Comparison of ENCODE assay signal across 14 cellular contexts in genomic region chr2:68216454-68217310, GRCh38. TPM values are rescaled to one million over a fixed set of nuclear protein-coding genes. Genes with fewer than 3 reads are reported as not detected.
DNase-seq lines count a peak whose midpoint lies in the region; ATAC-seq, FAIRE-seq and TF ChIP-seq lines count a peak whose summit lies in the region.
"Had no signal": no experiment of that assay in that cellular context is flagged by ENCODE, and none has a peak within 500 bp of the region (broad histone marks: within the 10 kb centered on the region; RNA-seq: fewer than 3 reads in every experiment).

No MANE protein-coding gene starts in this region.

- H3K4me3 ChIP-seq in pancreas, result no peak overlapping the region
- H3K4me3 ChIP-seq: heart left ventricle, lower lobe of right lung had no signal

- H3K27ac Mint-ChIP-seq in activated T-helper 17 cell treated with anti-CD3 and anti-CD28 coated beads, Interleukin-2, amount 50 U/mL, for 72 hours, result no peak overlapping the region
- no peak overlapping the region for H3K27ac Mint-ChIP-seq in activated CD4-positive, alpha-beta T cell treated with anti-CD3 and anti-CD28 coated beads, Interleukin-2, amount 10 ng/mL, durations not matched to agents 24 days and 14 days
- H3K27ac Mint-ChIP-seq: stimulated activated naive CD8-positive, alpha-beta T cell treated with anti-CD3 and anti-CD28 coated beads, Interleukin-15, amount 100 ng/mL, for 72 hours had no signal

- ATAC-seq in HG02610 (IDR thresholded peaks at IDR 0.05; ENCODE audit: unreplicated experiment) (peak; percentile 32), pancreas (no peak)
- ATAC-seq in activated T-helper 17 cell treated with anti-CD3 and anti-CD28 coated beads, Interleukin-2, amount 50 U/mL, for 72 hours (replicated peaks), result peak; percentile 18
- ATAC-seq: lower lobe of right lung; stimulated activated naive CD8-positive, alpha-beta T cell treated with anti-CD3 and anti-CD28 coated beads, Interleukin-15, amount 100 ng/mL, for 72 hours; T-cell had no signal

- in situ Hi-C loops in GM13976 (cut with MboI; ENCODE audit: low sequenced_read_pairs, unreplicated experiment), result no loop called here

- H3K4me1 ChIP-seq in pancreas, result peaks cover 17 to 29% (median 19%) of the 10 kb centered on the region in 3 donors

- H3K27ac ChIP-seq in pancreas, result no peak overlapping the region
- H3K27ac ChIP-seq: heart left ventricle, lower lobe of right lung had no signal

- DNase-seq in GM03348 (ENCODE audit: low spot score) (peak; percentile 19), pancreas (no peak), GM13976 (ENCODE audit: low spot score) (no peak), GM10248 (ENCODE audit: extremely low spot score) (no peak), hippocampal formation (lab: John Stamatoyannopoulos, UW) (no peak)
- no peak for DNase-seq in activated CD4-positive, alpha-beta T cell treated with anti-CD3 and anti-CD28 coated beads, Interleukin-2, amount 10 ng/mL, durations not matched to agents 24 days and 14 days
- DNase-seq: heart left ventricle; lower lobe of right lung; NCI-H1436; stimulated activated CD4-positive, alpha-beta T cell treated with anti-CD3 and anti-CD28 coated beads, Interleukin-4, amount 100 ng/mL, for 24 hours; stimulated activated naive CD8-positive, alpha-beta T cell treated with anti-CD3 and anti-CD28 coated beads, Interleukin-15, amount 100 ng/mL, for 72 hours; T-cell had no signal

- no peak for TF ChIP-seq CTCF in pancreas (IDR thresholded peaks at IDR 0.05)
- no peak for TF ChIP-seq CTCF in GM13976 (IDR thresholded peaks at IDR 0.05; ENCODE audit: borderline replicate concordance, control extremely low read depth, extremely low read depth, insufficient read depth, missing control alignments)
- no peak for TF ChIP-seq CTCF in GM10248 (IDR thresholded peaks at IDR 0.05; ENCODE audit: control extremely low read depth, extremely low read depth, low read depth, missing control alignments)

- peak overlapping the region; percentile 17 for H3K4me3 Mint-ChIP-seq in activated T-helper 17 cell treated with anti-CD3 and anti-CD28 coated beads, Interleukin-2, amount 50 U/mL, for 72 hours
- H3K4me3 Mint-ChIP-seq in activated CD4-positive, alpha-beta T cell treated with anti-CD3 and anti-CD28 coated beads, Interleukin-2, amount 10 ng/mL, durations not matched to agents 24 days and 14 days, result no peak overlapping the region
- H3K4me3 Mint-ChIP-seq: stimulated activated naive CD8-positive, alpha-beta T cell treated with anti-CD3 and anti-CD28 coated beads, Interleukin-15, amount 100 ng/mL, for 72 hours; T-cell had no signal

- CTCF ChIA-PET in GM10248 (lab: Yijun Ruan, JAX), result interaction anchor here (0.9 to 9.0 kb wide), 5 partner anchors 17 to 47 kb away, joined by 3 to 58 read pairs (median 3); no protein-coding TSS in a partner anchor

- peak; percentile 41 for FAIRE-seq in pancreas (lab: Jason Lieb, UNC)

- peaks cover 56% of the 10 kb centered on the region for H3K36me3 Mint-ChIP-seq in activated T-helper 17 cell treated with anti-CD3 and anti-CD28 coated beads, Interleukin-2, amount 50 U/mL, for 72 hours (ENCODE audit: low read depth)
- H3K36me3 Mint-ChIP-seq in activated CD4-positive, alpha-beta T cell treated with anti-CD3 and anti-CD28 coated beads, Interleukin-2, amount 10 ng/mL, durations not matched to agents 24 days and 14 days (ENCODE audit: low read depth), result peaks cover 29% of the 10 kb centered on the region

- H3K9me3 ChIP-seq in pancreas, result no peaks in the 10 kb centered on the region
- H3K9me3 ChIP-seq: lower lobe of right lung had no signal

- POLR2A ChIA-PET in GM10248 (lab: Yijun Ruan, JAX), result no interaction called here

- H3K27me3 ChIP-seq in pancreas, result no peaks in the 10 kb centered on the region
- H3K27me3 ChIP-seq: heart left ventricle had no signal

- peaks cover 51% of the 10 kb centered on the region for H3K4me1 Mint-ChIP-seq in activated T-helper 17 cell treated with anti-CD3 and anti-CD28 coated beads, Interleukin-2, amount 50 U/mL, for 72 hours
- H3K4me1 Mint-ChIP-seq in activated CD4-positive, alpha-beta T cell treated with anti-CD3 and anti-CD28 coated beads, Interleukin-2, amount 10 ng/mL, durations not matched to agents 24 days and 14 days, result peaks cover 40% of the 10 kb centered on the region

- no peaks in the 10 kb centered on the region for H3K27me3 Mint-ChIP-seq in activated T-helper 17 cell treated with anti-CD3 and anti-CD28 coated beads, Interleukin-2, amount 50 U/mL, for 72 hours
- no peaks in the 10 kb centered on the region for H3K27me3 Mint-ChIP-seq in activated CD4-positive, alpha-beta T cell treated with anti-CD3 and anti-CD28 coated beads, Interleukin-2, amount 10 ng/mL, durations not matched to agents 24 days and 14 days
- H3K27me3 Mint-ChIP-seq: stimulated activated naive CD8-positive, alpha-beta T cell treated with anti-CD3 and anti-CD28 coated beads, Interleukin-15, amount 100 ng/mL, for 72 hours; T-cell had no signal

- no peaks in the 10 kb centered on the region for H3K9me3 Mint-ChIP-seq in activated T-helper 17 cell treated with anti-CD3 and anti-CD28 coated beads, Interleukin-2, amount 50 U/mL, for 72 hours
- H3K9me3 Mint-ChIP-seq in activated CD4-positive, alpha-beta T cell treated with anti-CD3 and anti-CD28 coated beads, Interleukin-2, amount 10 ng/mL, durations not matched to agents 24 days and 14 days, result no peaks in the 10 kb centered on the region
- H3K9me3 Mint-ChIP-seq: stimulated activated naive CD8-positive, alpha-beta T cell treated with anti-CD3 and anti-CD28 coated beads, Interleukin-15, amount 100 ng/mL, for 72 hours had no signal

- no peaks in the 10 kb centered on the region for H3K36me3 ChIP-seq in pancreas

- WGBS in pancreas, 2 donors, result 46 to 50% methylated on average over 2 of the region's 2 CpGs

- intact Hi-C loops in pancreas (cut with DNase I), result no loop called here
- intact Hi-C loops in activated CD4-positive, alpha-beta T cell treated with anti-CD3 and anti-CD28 coated beads, Interleukin-2, amount 10 ng/mL, durations not matched to agents 24 days and 14 days (cut with micrococcal nuclease), result no loop called here

RNA-seq across cellular contexts. Expression of gene PPP3R1, which starts 35.6 kb away (rescaled TPM):
- 10 to 100 TPM; 54.1 to 70.0 TPM for total RNA-seq in activated T-helper 17 cell treated with anti-CD3 and anti-CD28 coated beads, Interleukin-2, amount 50 U/mL, for 72 hours
- total RNA-seq in pancreas, result 10 to 100 TPM; 15.5 to 27.4 (median 23.4) TPM
- polyA plus RNA-seq in pancreas, result 10 to 100 TPM in 1 of 2 donors, 1 to 10 TPM in 1; 6.1 to 12.4 TPM
- 83.5 and 83.8 TPM in 2 replicates for total RNA-seq in activated CD4-positive, alpha-beta T cell treated with anti-CD3 and anti-CD28 coated beads, Interleukin-2, amount 10 ng/mL, durations not matched to agents 24 days and 14 days

RNA-seq across cellular contexts. Expression of gene PNO1, which starts 59.0 kb away (rescaled TPM):
- 10 to 100 TPM; 10.1 to 27.7 TPM for total RNA-seq in activated T-helper 17 cell treated with anti-CD3 and anti-CD28 coated beads, Interleukin-2, amount 50 U/mL, for 72 hours
- 1 to 10 TPM; 3.6 to 8.2 (median 5.3) TPM for total RNA-seq in pancreas
- polyA plus RNA-seq in pancreas, result 1 to 10 TPM; 3.5 to 6.1 TPM
- 35.4 and 38.4 TPM in 2 replicates for total RNA-seq in activated CD4-positive, alpha-beta T cell treated with anti-CD3 and anti-CD28 coated beads, Interleukin-2, amount 10 ng/mL, durations not matched to agents 24 days and 14 days

Comparison
In these comparisons a context has a peak if more than half of its experiments do, and no peak if none do; other contexts are left out.
1. ATAC-seq: peak in HG02610 (single experiment) and activated T-helper 17 cell treated with anti-CD3 and anti-CD28 coated beads, Interleukin-2, amount 50 U/mL, for 72 hours (single experiment); none in pancreas (0 of 4).